In genomic region chr2:23692263-23692662, GRCh38 we compare ENCODE assay signal across 2 cellular contexts.
TF ChIP-seq lines count a peak whose summit lies in the region.

No MANE protein-coding gene starts in this region.

TF ChIP-seq in WTC11, 78 proteins besides CTCF, POLR2A, EP300 and RAD21 (continued from another document):
- TF ChIP-seq STAT6 (CRISPR knock-in tag; conservative IDR thresholded peaks at IDR 0.05; ENCODE audit: low read depth) (no peak), MAX (CRISPR knock-in tag; IDR thresholded peaks at IDR 0.05) (no peak), ZBTB43 (CRISPR knock-in tag; IDR thresholded peaks at IDR 0.05) (no peak), CREB1 (CRISPR knock-in tag; IDR thresholded peaks at IDR 0.05) (no peak), FOXP1 (CRISPR knock-in tag; IDR thresholded peaks at IDR 0.05; ENCODE audit: borderline replicate concordance) (no peak), HMGXB4 (CRISPR knock-in tag; IDR thresholded peaks at IDR 0.05) (no peak), ZNF219 (CRISPR knock-in tag; IDR thresholded peaks at IDR 0.05; ENCODE audit: borderline replicate concordance) (no peak), E2F1 (CRISPR knock-in tag; IDR thresholded peaks at IDR 0.05) (no peak), NR3C1 (CRISPR knock-in tag; conservative IDR thresholded peaks at IDR 0.05; ENCODE audit: low read depth) (no peak)

TF ChIP-seq in GM23338, 12 proteins besides CTCF, POLR2A, EP300 and RAD21 (continued from another document):
- TF ChIP-seq ZNF462 (CRISPR knock-in tag; IDR thresholded peaks at IDR 0.05) (no peak), REST (IDR thresholded peaks at IDR 0.05; ENCODE audit: unreplicated experiment) (no peak), NANOG (IDR thresholded peaks at IDR 0.05; ENCODE audit: borderline replicate concordance) (no peak)
